In genomic region chr13:78593652-78594494, GRCh38 we compare ENCODE assay signal across 19 cellular contexts. TPM values are rescaled to one million over a fixed set of nuclear protein-coding genes. Genes with fewer than 3 reads are reported as not detected.
DNase-seq lines count a peak whose midpoint lies in the region; FAIRE-seq and TF ChIP-seq lines count a peak whose summit lies in the region.
"Had no signal": no experiment of that assay in that cellular context is flagged by ENCODE, and none has a peak within 500 bp of the region (broad histone marks: within the 10 kb centered on the region; RNA-seq: fewer than 3 reads in every experiment).

No MANE protein-coding gene starts in this region.

- H3K36me3 ChIP-seq in brain microvascular endothelial cell (replicated peaks): no peaks in the 10 kb centered on the region
- H3K36me3 ChIP-seq: tibial artery had no signal

- TF ChIP-seq CTCF in lower leg skin (IDR thresholded peaks at IDR 0.05): no peak
- TF ChIP-seq CTCF in brain microvascular endothelial cell (IDR thresholded peaks at IDR 0.05; ENCODE audit: low read depth, low read length, missing control alignments): no peak

- H3K9me3 ChIP-seq in iPS-18c (ENCODE audit: control insufficient read depth, insufficient read depth, low read length): peaks cover 2% of the 10 kb centered on the region
- H3K9me3 ChIP-seq: tibial artery had no signal

- DNase-seq in DMS53 (lab: John Stamatoyannopoulos, UW): peak; percentile 7
- no peak for DNase-seq in DMS53 treated with DMSO at 0.1 percent for 48 hours (lab: John Stamatoyannopoulos, UW; ENCODE audit: unreplicated experiment)
- peak; percentile 63 for DNase-seq in ELF-1 (ENCODE audit: low read depth, low spot score)
- DNase-seq in NCI-H446 treated with DMSO at 0.1 percent for 48 hours (lab: John Stamatoyannopoulos, UW): peak; percentile 29
- no peak for DNase-seq in lower leg skin (ENCODE audit: low spot score in 2 of 2)
- no peak for DNase-seq in brain microvascular endothelial cell
- DNase-seq in RCC 7860 (ENCODE audit: low spot score): no peak
- DNase-seq: activated CD4-positive, alpha-beta T cell treated with anti-CD3 and anti-CD28 coated beads for 4 hours; erythroblast; hippocampal formation; KBM-7; mesenchymal stem cell; NCI-H2029 treated with DMSO at 0.1 percent for 48 hours; T-helper 1 cell; tibial artery had no signal

- H3K27ac ChIP-seq in brain microvascular endothelial cell: no peak overlapping the region
- H3K27ac ChIP-seq: parathyroid adenoma, tibial artery had no signal

- no peak for TF ChIP-seq POLR2A in lower leg skin (IDR thresholded peaks at IDR 0.05)

- H3K27me3 ChIP-seq in brain microvascular endothelial cell (replicated peaks): peaks cover 73% of the 10 kb centered on the region

- no peak for FAIRE-seq in RCC 7860 (lab: Jason Lieb, UNC)
- FAIRE-seq: A204.1, D721Med had no signal

- peak overlapping the region; percentile 26; the same call in 1 of the 2 replicates for H3K4me3 ChIP-seq in iPS-18c (ENCODE audit: insufficient read depth, low read depth, low read length)
- H3K4me3 ChIP-seq in lower leg skin (ENCODE audit: low read depth, poor library complexity, severe bottlenecking): no peak overlapping the region
- H3K4me3 ChIP-seq in brain microvascular endothelial cell (ENCODE audit: low read depth, low read length): no peak overlapping the region
- H3K4me3 ChIP-seq: tibial artery had no signal

- WGBS in lower leg skin, 2 donors: 6 to 8% methylated on average over 31 of the region's 31 CpGs

- intact Hi-C loops in lower leg skin (cut with DNase I; ENCODE audit: low total_unique reads): no loop called here

- in situ Hi-C loops in brain microvascular endothelial cell (cut with HindIII; ENCODE audit: low pct_ligation_motif_present, low sequenced_read_pairs): no loop called here

RNA-seq across cellular contexts. Expression of gene POU4F1, which starts 9.5 kb away (rescaled TPM):
- total RNA-seq in lower leg skin: under 1 TPM in 2 of 4 donors, not detected in 2; 0.10 to 0.13 TPM

Comparison
In these comparisons a context has a peak if more than half of its experiments do, and no peak if none do; other contexts are left out.
1. DNase-seq: peak in DMS53 (single experiment), ELF-1 (single experiment) and NCI-H446 treated with DMSO at 0.1 percent for 48 hours (single experiment); none in DMS53 treated with DMSO at 0.1 percent for 48 hours (single experiment), lower leg skin (0 of 2), brain microvascular endothelial cell (single experiment) and RCC 7860 (single experiment).